5 cellular contexts compared by ENCODE assay signal in the genomic region with DNA sequence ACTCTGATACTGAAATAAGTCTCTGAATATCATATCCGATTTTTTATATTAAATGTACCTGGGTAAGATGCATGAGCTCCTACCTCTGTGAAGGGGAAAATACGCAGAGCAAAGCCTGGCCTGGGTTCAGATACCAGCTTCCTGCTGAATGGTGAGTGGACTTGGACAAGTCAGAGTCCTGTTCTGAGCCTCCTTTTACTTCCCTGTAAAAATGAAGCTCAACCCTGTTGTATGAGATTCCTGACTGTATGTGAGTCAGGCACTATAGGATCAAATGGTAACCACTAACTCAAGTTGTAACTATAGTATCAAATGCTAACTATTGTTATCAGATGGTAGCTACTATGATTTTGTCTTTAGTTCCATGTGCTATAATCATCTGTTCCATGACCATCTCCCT.
"Had no signal": no experiment of that assay in that cellular context is flagged by ENCODE, and none has a peak within 500 bp of the region (broad histone marks: within the 10 kb centered on the region; RNA-seq: fewer than 3 reads in every experiment).

No MANE protein-coding gene starts in this region.

- ATAC-seq: HepG2, K562 had no signal

- H3K4me3 ChIP-seq: K562 had no signal

- DNase-seq: IMR-90, KBM-7, KG1 had no signal
